ENCODE assay signal across 1 cellular context in the genomic region with DNA sequence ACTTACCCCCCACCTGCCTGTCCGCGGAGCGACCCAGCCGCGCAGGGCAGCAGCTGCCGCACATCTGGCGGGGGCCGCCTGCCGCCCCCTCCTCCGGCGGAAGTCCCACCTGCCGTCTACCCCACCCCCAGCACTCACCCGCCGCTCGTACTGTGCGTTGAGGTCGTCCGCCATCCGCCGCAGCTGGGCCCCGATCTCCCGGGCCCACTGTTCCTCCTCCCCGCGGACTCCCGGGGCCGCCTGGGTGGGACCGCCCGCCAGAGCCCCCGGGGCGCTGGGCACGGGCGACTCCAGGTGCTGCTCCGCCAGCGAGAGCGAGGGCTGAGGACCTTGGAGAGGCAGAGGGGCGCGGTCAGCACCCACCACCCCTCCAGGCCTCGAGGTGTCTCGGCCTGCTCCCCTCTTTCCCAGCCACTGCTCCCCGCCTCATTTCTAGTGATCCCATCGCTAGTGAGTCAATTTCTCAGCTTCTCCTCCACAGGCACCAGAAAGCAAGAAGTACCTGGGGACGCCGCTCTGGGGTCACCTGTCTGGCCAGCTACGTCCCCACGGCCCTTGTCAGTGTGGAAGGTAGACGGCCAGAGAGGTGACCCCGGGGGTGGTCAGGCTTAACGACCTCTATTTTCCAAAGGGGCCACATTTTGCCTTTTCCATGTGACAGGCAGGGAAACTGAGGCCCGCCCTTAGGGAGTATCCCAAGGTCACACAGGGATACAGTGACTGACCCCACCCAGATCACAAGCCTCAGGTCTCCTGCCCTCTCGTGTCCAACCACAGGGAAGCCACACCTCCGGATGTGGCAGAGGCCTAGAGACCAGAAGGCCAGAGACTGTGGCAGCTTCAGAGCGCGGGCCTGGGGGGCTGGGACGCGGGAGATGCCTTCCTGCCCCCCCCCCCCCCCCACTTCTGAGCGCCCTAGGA.
TF ChIP-seq lines count a peak whose summit lies in the region.

No MANE protein-coding gene starts in this region.

TF ChIP-seq in HEK293, 187 proteins besides CTCF, POLR2A, EP300 and RAD21 (continued from another document and continues in another):
- TF ChIP-seq ZNF704 (tag by site-specific recombination; IDR thresholded peaks at IDR 0.05): no peak
- no peak for TF ChIP-seq ZNF211 (tag by site-specific recombination; IDR thresholded peaks at IDR 0.05; ENCODE audit: low read depth)
- no peak for TF ChIP-seq AEBP2 (tag by site-specific recombination; IDR thresholded peaks at IDR 0.05; ENCODE audit: borderline replicate concordance)
- no peak for TF ChIP-seq ZBTB21 (tag by site-specific recombination; IDR thresholded peaks at IDR 0.05)
- peak; percentile 97 for TF ChIP-seq GLIS2 (tag by site-specific recombination; IDR thresholded peaks at IDR 0.05)
- TF ChIP-seq, protein P1, sequence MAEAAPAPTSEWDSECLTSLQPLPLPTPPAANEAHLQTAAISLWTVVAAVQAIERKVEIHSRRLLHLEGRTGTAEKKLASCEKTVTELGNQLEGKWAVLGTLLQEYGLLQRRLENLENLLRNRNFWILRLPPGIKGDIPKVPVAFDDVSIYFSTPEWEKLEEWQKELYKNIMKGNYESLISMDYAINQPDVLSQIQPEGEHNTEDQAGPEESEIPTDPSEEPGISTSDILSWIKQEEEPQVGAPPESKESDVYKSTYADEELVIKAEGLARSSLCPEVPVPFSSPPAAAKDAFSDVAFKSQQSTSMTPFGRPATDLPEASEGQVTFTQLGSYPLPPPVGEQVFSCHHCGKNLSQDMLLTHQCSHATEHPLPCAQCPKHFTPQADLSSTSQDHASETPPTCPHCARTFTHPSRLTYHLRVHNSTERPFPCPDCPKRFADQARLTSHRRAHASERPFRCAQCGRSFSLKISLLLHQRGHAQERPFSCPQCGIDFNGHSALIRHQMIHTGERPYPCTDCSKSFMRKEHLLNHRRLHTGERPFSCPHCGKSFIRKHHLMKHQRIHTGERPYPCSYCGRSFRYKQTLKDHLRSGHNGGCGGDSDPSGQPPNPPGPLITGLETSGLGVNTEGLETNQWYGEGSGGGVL (tag by site-specific recombination; IDR thresholded peaks at IDR 0.05): peak; percentile 95
- no peak for TF ChIP-seq ZSCAN23 (tag by site-specific recombination; IDR thresholded peaks at IDR 0.05)
- TF ChIP-seq ZNF843 (tag by site-specific recombination; IDR thresholded peaks at IDR 0.05): peak; percentile 64
- no peak; the same call in 1 of the 2 replicates for TF ChIP-seq WT1 (tag by site-specific recombination; IDR thresholded peaks at IDR 0.05)
- TF ChIP-seq ZNF555 (tag by site-specific recombination; conservative IDR thresholded peaks at IDR 0.05): no peak
- TF ChIP-seq, protein P2, sequence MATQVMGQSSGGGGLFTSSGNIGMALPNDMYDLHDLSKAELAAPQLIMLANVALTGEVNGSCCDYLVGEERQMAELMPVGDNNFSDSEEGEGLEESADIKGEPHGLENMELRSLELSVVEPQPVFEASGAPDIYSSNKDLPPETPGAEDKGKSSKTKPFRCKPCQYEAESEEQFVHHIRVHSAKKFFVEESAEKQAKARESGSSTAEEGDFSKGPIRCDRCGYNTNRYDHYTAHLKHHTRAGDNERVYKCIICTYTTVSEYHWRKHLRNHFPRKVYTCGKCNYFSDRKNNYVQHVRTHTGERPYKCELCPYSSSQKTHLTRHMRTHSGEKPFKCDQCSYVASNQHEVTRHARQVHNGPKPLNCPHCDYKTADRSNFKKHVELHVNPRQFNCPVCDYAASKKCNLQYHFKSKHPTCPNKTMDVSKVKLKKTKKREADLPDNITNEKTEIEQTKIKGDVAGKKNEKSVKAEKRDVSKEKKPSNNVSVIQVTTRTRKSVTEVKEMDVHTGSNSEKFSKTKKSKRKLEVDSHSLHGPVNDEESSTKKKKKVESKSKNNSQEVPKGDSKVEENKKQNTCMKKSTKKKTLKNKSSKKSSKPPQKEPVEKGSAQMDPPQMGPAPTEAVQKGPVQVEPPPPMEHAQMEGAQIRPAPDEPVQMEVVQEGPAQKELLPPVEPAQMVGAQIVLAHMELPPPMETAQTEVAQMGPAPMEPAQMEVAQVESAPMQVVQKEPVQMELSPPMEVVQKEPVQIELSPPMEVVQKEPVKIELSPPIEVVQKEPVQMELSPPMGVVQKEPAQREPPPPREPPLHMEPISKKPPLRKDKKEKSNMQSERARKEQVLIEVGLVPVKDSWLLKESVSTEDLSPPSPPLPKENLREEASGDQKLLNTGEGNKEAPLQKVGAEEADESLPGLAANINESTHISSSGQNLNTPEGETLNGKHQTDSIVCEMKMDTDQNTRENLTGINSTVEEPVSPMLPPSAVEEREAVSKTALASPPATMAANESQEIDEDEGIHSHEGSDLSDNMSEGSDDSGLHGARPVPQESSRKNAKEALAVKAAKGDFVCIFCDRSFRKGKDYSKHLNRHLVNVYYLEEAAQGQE (tag by site-specific recombination; IDR thresholded peaks at IDR 0.05): 0 out of 2 replicates have a peak, but pooled peaks have one; percentile 21
- TF ChIP-seq ZNF501 (tag by site-specific recombination; IDR thresholded peaks at IDR 0.05): 0 out of 2 replicates have a peak, but pooled peaks have one; percentile 28
- TF ChIP-seq ZNF830 (tag by site-specific recombination; IDR thresholded peaks at IDR 0.05; ENCODE audit: low read depth): no peak
- peak; percentile 96 for TF ChIP-seq ZBTB10 (tag by site-specific recombination; IDR thresholded peaks at IDR 0.05)
- no peak for TF ChIP-seq HOXC10 (CRISPR knock-in tag; IDR thresholded peaks at IDR 0.05)
- no peak for TF ChIP-seq ZNF621 (tag by site-specific recombination; IDR thresholded peaks at IDR 0.05)
- TF ChIP-seq ZNF202 (tag by site-specific recombination; IDR thresholded peaks at IDR 0.05; ENCODE audit: borderline replicate concordance): no peak
- TF ChIP-seq REPIN1 (tag by site-specific recombination; IDR thresholded peaks at IDR 0.05; ENCODE audit: low read depth): no peak
- no peak for TF ChIP-seq ZNF677 (tag by site-specific recombination; IDR thresholded peaks at IDR 0.05)
- TF ChIP-seq, protein P3, sequence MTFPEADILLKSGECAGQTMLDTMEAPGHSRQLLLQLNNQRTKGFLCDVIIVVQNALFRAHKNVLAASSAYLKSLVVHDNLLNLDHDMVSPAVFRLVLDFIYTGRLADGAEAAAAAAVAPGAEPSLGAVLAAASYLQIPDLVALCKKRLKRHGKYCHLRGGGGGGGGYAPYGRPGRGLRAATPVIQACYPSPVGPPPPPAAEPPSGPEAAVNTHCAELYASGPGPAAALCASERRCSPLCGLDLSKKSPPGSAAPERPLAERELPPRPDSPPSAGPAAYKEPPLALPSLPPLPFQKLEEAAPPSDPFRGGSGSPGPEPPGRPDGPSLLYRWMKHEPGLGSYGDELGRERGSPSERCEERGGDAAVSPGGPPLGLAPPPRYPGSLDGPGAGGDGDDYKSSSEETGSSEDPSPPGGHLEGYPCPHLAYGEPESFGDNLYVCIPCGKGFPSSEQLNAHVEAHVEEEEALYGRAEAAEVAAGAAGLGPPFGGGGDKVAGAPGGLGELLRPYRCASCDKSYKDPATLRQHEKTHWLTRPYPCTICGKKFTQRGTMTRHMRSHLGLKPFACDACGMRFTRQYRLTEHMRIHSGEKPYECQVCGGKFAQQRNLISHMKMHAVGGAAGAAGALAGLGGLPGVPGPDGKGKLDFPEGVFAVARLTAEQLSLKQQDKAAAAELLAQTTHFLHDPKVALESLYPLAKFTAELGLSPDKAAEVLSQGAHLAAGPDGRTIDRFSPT (tag by site-specific recombination; IDR thresholded peaks at IDR 0.05): no peak; the same call in 1 of the 2 replicates
- 0 out of 2 replicates have a peak, but pooled peaks have one; percentile 20 for TF ChIP-seq ZBTB48 (tag by site-specific recombination; IDR thresholded peaks at IDR 0.05)
- no peak for TF ChIP-seq SETDB1 (IDR thresholded peaks at IDR 0.05; ENCODE audit: insufficient read length, low read length)
- TF ChIP-seq YY1 (tag by site-specific recombination; IDR thresholded peaks at IDR 0.05): no peak
- TF ChIP-seq, protein P4, sequence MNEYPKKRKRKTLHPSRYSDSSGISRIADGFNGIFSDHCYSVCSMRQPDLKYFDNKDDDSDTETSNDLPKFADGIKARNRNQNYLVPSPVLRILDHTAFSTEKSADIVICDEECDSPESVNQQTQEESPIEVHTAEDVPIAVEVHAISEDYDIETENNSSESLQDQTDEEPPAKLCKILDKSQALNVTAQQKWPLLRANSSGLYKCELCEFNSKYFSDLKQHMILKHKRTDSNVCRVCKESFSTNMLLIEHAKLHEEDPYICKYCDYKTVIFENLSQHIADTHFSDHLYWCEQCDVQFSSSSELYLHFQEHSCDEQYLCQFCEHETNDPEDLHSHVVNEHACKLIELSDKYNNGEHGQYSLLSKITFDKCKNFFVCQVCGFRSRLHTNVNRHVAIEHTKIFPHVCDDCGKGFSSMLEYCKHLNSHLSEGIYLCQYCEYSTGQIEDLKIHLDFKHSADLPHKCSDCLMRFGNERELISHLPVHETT (tag by site-specific recombination; IDR thresholded peaks at IDR 0.05): 0 out of 2 replicates have a peak, but pooled peaks have one; percentile 24
- TF ChIP-seq ZNF175 (tag by site-specific recombination; IDR thresholded peaks at IDR 0.05): no peak
- TF ChIP-seq ZXDB (tag by site-specific recombination; IDR thresholded peaks at IDR 0.05): peak; percentile 42
- peak; percentile 69 for TF ChIP-seq ZNF423 (tag by site-specific recombination; IDR thresholded peaks at IDR 0.05)
- no peak for TF ChIP-seq ZSCAN30 (tag by site-specific recombination; IDR thresholded peaks at IDR 0.05)
- no peak for TF ChIP-seq ZNF248 (tag by site-specific recombination; IDR thresholded peaks at IDR 0.05)
- peak; percentile 90 for TF ChIP-seq ZFHX2 (tag by site-specific recombination; conservative IDR thresholded peaks at IDR 0.05)
- peak; percentile 49; the same call in 1 of the 2 replicates for TF ChIP-seq KLF9 (tag by site-specific recombination; IDR thresholded peaks at IDR 0.05; ENCODE audit: low read depth)
- TF ChIP-seq, protein P5, sequence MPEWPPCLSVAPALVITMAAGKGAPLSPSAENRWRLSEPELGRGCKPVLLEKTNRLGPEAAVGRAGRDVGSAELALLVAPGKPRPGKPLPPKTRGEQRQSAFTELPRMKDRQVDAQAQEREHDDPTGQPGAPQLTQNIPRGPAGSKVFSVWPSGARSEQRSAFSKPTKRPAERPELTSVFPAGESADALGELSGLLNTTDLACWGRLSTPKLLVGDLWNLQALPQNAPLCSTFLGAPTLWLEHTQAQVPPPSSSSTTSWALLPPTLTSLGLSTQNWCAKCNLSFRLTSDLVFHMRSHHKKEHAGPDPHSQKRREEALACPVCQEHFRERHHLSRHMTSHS (tag by site-specific recombination; IDR thresholded peaks at IDR 0.05): no peak
- no peak for TF ChIP-seq ZNF596 (tag by site-specific recombination; IDR thresholded peaks at IDR 0.05)
- TF ChIP-seq OVOL3 (tag by site-specific recombination; IDR thresholded peaks at IDR 0.05): no peak
- no peak for TF ChIP-seq ZSCAN4 (tag by site-specific recombination; IDR thresholded peaks at IDR 0.05)
- no peak for TF ChIP-seq ZNF433 (tag by site-specific recombination; IDR thresholded peaks at IDR 0.05; ENCODE audit: low read depth)
- TF ChIP-seq ZFP69B (tag by site-specific recombination; IDR thresholded peaks at IDR 0.05): peak; percentile 95
- TF ChIP-seq SP7 (tag by site-specific recombination; IDR thresholded peaks at IDR 0.05): peak; percentile 61; the same call in 1 of the 2 replicates
